Comparison of ENCODE assay signal across 9 cellular contexts in the genomic region with DNA sequence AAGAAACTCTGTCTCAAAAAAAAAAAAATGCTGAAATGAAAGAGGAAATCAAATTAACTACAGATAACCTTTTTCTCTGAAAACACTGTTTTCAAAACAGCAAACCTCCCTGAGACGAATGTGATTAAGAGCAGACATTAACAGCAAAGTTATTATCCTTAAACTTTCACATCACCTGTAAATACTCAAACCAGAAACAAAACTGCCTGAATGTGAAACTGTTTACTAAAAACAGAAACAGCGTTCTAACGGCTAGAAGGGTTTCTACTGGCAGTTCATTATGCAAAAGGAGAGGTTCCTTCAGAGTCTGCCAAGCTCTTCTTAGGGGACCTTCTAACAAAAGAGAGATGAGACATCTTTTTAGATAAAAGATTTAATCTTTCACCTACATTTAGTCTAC. TPM values are rescaled to one million over a fixed set of nuclear protein-coding genes. Genes with fewer than 3 reads are reported as not detected.
A peak's percentile ranks its signal among the peaks of the same experiment; 100 is the strongest.
DNase-seq lines count a peak whose midpoint lies in the region; ATAC-seq, FAIRE-seq and TF ChIP-seq lines count a peak whose summit lies in the region.
"Had no signal": no experiment of that assay in that cellular context is flagged by ENCODE, and none has a peak within 500 bp of the region (broad histone marks: within the 10 kb centered on the region; RNA-seq: fewer than 3 reads in every experiment).

No MANE protein-coding gene starts in this region.

- no peak overlapping the region for H3K4me3 ChIP-seq in kidney (ENCODE audit: low read length in 2 of 2)

- intact Hi-C loops in kidney (cut with DNase I): no loop called here

- no peak for TF ChIP-seq CTCF in GM10266 (IDR thresholded peaks at IDR 0.05; ENCODE audit: control insufficient read depth, insufficient read depth, low read depth, missing control alignments)
- no peak for TF ChIP-seq CTCF in osteocyte (IDR thresholded peaks at IDR 0.05)
- no peak for TF ChIP-seq CTCF in kidney (IDR thresholded peaks at IDR 0.05; ENCODE audit: borderline replicate concordance, extremely low read depth, insufficient read depth)

- H3K4me1 Mint-ChIP-seq in activated naive CD8-positive, alpha-beta T cell (ENCODE audit: low read depth): peaks cover 73% of the 10 kb centered on the region
- peaks cover 13% of the 10 kb centered on the region for H3K4me1 Mint-ChIP-seq in osteocyte (ENCODE audit: unreplicated experiment)

- H3K36me3 Mint-ChIP-seq in activated naive CD8-positive, alpha-beta T cell: peaks cover 2% of the 10 kb centered on the region
- H3K36me3 Mint-ChIP-seq in osteocyte (ENCODE audit: unreplicated experiment): peaks cover 7% of the 10 kb centered on the region

- H3K27me3 Mint-ChIP-seq in activated naive CD8-positive, alpha-beta T cell: no peaks in the 10 kb centered on the region
- no peaks in the 10 kb centered on the region for H3K27me3 Mint-ChIP-seq in osteocyte (ENCODE audit: unreplicated experiment)

- peak; percentile 95 for ATAC-seq in GM19397 (IDR thresholded peaks at IDR 0.05; ENCODE audit: unreplicated experiment)
- peak; percentile 88 for ATAC-seq in HG03103 (IDR thresholded peaks at IDR 0.05; ENCODE audit: low read depth, unreplicated experiment)

- peaks cover 2 to 3% of the 10 kb centered on the region in 2 donors for H3K4me1 ChIP-seq in kidney (ENCODE audit: control insufficient read depth in 1 of 2, insufficient read depth in 1 of 2, low read depth in 1 of 2, low read length in 2 of 2)

- H3K27ac Mint-ChIP-seq in activated naive CD8-positive, alpha-beta T cell: peak overlapping the region; percentile 89
- H3K27ac Mint-ChIP-seq in osteocyte (ENCODE audit: unreplicated experiment): no peak overlapping the region

- no peaks in the 10 kb centered on the region for H3K36me3 ChIP-seq in kidney (ENCODE audit: control insufficient read depth in 1 of 2, insufficient read depth in 2 of 2, low read length in 2 of 2)

- FAIRE-seq in kidney (lab: Jason Lieb, UNC): no peak

- peak overlapping the region; percentile 69 for H3K4me3 Mint-ChIP-seq in activated naive CD8-positive, alpha-beta T cell
- no peak overlapping the region for H3K4me3 Mint-ChIP-seq in osteocyte (ENCODE audit: unreplicated experiment)

- no peak overlapping the region for H3K9ac ChIP-seq in kidney (ENCODE audit: low read length in 2 of 2)

- H3K9me3 ChIP-seq in kidney (ENCODE audit: control insufficient read depth in 1 of 2, low read length in 2 of 2): no peaks in the 10 kb centered on the region

- H3K9me3 Mint-ChIP-seq in activated naive CD8-positive, alpha-beta T cell (ENCODE audit: low read depth): no peaks in the 10 kb centered on the region
- no peaks in the 10 kb centered on the region for H3K9me3 Mint-ChIP-seq in osteocyte (ENCODE audit: unreplicated experiment)

- no peak overlapping the region for H3K27ac ChIP-seq in kidney (ENCODE audit: low read depth in 2 of 2, low read length in 2 of 2)

- peak; percentile 56 for DNase-seq in GM10266 (ENCODE audit: extremely low spot score)
- DNase-seq in osteocyte (ENCODE audit: extremely low spot score, unreplicated experiment): no peak
- DNase-seq in kidney: no peak
- no peak for DNase-seq in NCI-H187 treated with DMSO at 0.1 percent for 48 hours (lab: John Stamatoyannopoulos, UW)
- DNase-seq in NCI-H526 treated with DMSO at 0.1 percent for 48 hours (lab: John Stamatoyannopoulos, UW): no peak
- DNase-seq: DND-41 had no signal

RNA-seq across cellular contexts. Expression of gene PNO1, which starts 45.9 kb away (rescaled TPM):
- 10.3 and 11.3 TPM in 2 replicates for total RNA-seq in osteocyte
- 13.4 TPM for total RNA-seq in kidney
- 11.3 TPM for polyA plus RNA-seq in kidney (ENCODE audit: insufficient read depth, low read depth, low replicate concordance)

RNA-seq across cellular contexts. Expression of gene PPP3R1, which starts 48.7 kb away (rescaled TPM):
- total RNA-seq in osteocyte (68.4 and 69.3 TPM in 2 replicates), kidney (50.8 TPM)
- 18.3 TPM for polyA plus RNA-seq in kidney (ENCODE audit: insufficient read depth, low read depth, low replicate concordance)
